In the genomic region with DNA sequence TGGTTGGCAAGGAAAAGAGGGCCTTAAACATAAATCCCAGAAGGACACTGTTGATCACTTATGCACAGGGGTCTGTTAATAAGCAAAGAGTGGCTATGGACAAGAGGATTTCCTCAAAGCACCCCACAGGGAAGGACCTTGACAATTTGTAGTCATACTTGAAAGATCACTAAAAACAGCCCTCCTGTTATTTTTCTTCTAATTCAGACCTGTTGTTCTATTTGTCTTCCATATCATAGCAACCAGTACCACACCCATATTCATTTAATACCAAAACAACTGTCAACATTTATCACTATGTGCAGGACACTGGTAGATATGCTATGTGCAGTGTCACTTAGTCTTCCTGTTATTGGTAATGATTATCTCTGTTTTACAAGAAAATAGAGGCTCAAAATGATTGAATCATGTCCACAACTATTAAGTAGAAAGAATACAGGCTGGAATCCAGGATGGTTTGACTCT, we compare ENCODE assay signal across 1 cellular context.
A peak's percentile ranks its signal among the peaks of the same experiment; 100 is the strongest.
TF ChIP-seq lines count a peak whose summit lies in the region.

No MANE protein-coding gene starts in this region.

TF ChIP-seq in K562, 482 proteins besides CTCF, POLR2A, EP300 and RAD21:
- TF ChIP-seq, protein P1, sequence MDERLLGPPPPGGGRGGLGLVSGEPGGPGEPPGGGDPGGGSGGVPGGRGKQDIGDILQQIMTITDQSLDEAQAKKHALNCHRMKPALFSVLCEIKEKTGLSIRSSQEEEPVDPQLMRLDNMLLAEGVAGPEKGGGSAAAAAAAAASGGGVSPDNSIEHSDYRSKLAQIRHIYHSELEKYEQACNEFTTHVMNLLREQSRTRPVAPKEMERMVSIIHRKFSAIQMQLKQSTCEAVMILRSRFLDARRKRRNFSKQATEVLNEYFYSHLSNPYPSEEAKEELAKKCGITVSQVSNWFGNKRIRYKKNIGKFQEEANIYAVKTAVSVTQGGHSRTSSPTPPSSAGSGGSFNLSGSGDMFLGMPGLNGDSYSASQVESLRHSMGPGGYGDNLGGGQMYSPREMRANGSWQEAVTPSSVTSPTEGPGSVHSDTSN (CRISPR knock-in tag; IDR thresholded peaks at IDR 0.05; ENCODE audit: low read depth), result no peak
- TF ChIP-seq, protein P1 (tag; conservative IDR thresholded peaks at IDR 0.05; ENCODE audit: low read depth), result 0 out of 2 replicates have a peak, but pooled peaks have one; percentile 42
- TF ChIP-seq, protein P2, sequence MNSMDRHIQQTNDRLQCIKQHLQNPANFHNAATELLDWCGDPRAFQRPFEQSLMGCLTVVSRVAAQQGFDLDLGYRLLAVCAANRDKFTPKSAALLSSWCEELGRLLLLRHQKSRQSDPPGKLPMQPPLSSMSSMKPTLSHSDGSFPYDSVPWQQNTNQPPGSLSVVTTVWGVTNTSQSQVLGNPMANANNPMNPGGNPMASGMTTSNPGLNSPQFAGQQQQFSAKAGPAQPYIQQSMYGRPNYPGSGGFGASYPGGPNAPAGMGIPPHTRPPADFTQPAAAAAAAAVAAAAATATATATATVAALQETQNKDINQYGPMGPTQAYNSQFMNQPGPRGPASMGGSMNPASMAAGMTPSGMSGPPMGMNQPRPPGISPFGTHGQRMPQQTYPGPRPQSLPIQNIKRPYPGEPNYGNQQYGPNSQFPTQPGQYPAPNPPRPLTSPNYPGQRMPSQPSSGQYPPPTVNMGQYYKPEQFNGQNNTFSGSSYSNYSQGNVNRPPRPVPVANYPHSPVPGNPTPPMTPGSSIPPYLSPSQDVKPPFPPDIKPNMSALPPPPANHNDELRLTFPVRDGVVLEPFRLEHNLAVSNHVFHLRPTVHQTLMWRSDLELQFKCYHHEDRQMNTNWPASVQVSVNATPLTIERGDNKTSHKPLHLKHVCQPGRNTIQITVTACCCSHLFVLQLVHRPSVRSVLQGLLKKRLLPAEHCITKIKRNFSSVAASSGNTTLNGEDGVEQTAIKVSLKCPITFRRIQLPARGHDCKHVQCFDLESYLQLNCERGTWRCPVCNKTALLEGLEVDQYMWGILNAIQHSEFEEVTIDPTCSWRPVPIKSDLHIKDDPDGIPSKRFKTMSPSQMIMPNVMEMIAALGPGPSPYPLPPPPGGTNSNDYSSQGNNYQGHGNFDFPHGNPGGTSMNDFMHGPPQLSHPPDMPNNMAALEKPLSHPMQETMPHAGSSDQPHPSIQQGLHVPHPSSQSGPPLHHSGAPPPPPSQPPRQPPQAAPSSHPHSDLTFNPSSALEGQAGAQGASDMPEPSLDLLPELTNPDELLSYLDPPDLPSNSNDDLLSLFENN (IDR thresholded peaks at IDR 0.05; ENCODE audit: low read depth in 2 of 2, low read length in 2 of 2), result no peak
- TF ChIP-seq FOXJ2 (tag; IDR thresholded peaks at IDR 0.05), result peak; percentile 96
TF ChIP-seq in K562: peak in this region for 2.
